ENCODE assay signal across 9 cellular contexts in genomic region chr3:150830094-150830681, GRCh38.
A peak's percentile ranks its signal among the peaks of the same experiment; 100 is the strongest.
DNase-seq lines count a peak whose midpoint lies in the region; ATAC-seq and TF ChIP-seq lines count a peak whose summit lies in the region.
"Had no signal": no experiment of that assay in that cellular context is flagged by ENCODE, and none has a peak within 500 bp of the region (broad histone marks: within the 10 kb centered on the region; RNA-seq: fewer than 3 reads in every experiment).

No MANE protein-coding gene starts in this region.

- ATAC-seq in SK-N-SH treated with all-trans-retinoic acid at 6 μM for 48 hours (no peak), HG02852 (IDR thresholded peaks at IDR 0.05; ENCODE audit: unreplicated experiment) (peak; percentile 60), T-helper 17 cell (peak; percentile 46)

- H3K4me3 Mint-ChIP-seq in T-helper 17 cell (no peak overlapping the region), neural crest cell (no peak overlapping the region)
- H3K4me3 Mint-ChIP-seq: CD8-positive, alpha-beta memory T cell had no signal

- TF ChIP-seq EP300 in SK-N-SH (IDR thresholded peaks at IDR 0.05; ENCODE audit: borderline replicate concordance in 1 of 2, low read depth in 1 of 2, low read length in 1 of 2), result no peak

- CTCF ChIA-PET in SK-N-SH (lab: Yijun Ruan, JAX), result interaction anchor here (0.6 to 1.4 kb wide), 3 partner anchors 9 to 1489 kb away, joined by 3 to 4 read pairs (median 4); partner anchors contain the start of gene SIAH2

- peaks cover 0 to 5% of the 10 kb centered on the region in 2 experiments; a peak in 1 of 4 replicates for H3K4me1 ChIP-seq in SK-N-SH (ENCODE audit: control insufficient read depth in 1 of 2, insufficient read depth in 2 of 2, low read depth in 1 of 2, low read length in 1 of 2)

- H3K36me3 Mint-ChIP-seq in T-helper 17 cell (ENCODE audit: low read depth) (peaks cover 2% of the 10 kb centered on the region), neural crest cell (ENCODE audit: low read depth) (no peaks in the 10 kb centered on the region)
- H3K36me3 Mint-ChIP-seq: CD8-positive, alpha-beta memory T cell had no signal

- no peak overlapping the region for H2AFZ ChIP-seq in SK-N-SH (ENCODE audit: low read depth)

- no peak overlapping the region for H3K27ac ChIP-seq in SK-N-SH (ENCODE audit: low read depth in 2 of 2, low read length in 1 of 2)

- no peaks in the 10 kb centered on the region for H3K79me2 ChIP-seq in SK-N-SH (ENCODE audit: insufficient read depth)

- no peak for TF ChIP-seq RAD21 in SK-N-SH (IDR thresholded peaks at IDR 0.05; ENCODE audit: low read length)

- no peak overlapping the region for H3K4me2 ChIP-seq in SK-N-SH

- DNase-seq in SK-N-SH (peak; percentile 35), T-helper 17 cell (no peak), neural crest cell (ENCODE audit: low read depth, low spot score) (no peak), globus pallidus (ENCODE audit: low spot score) (no peak), UCSD-AML1 (lab: John Stamatoyannopoulos, UW; ENCODE audit: unreplicated experiment) (no peak)
- no peak for DNase-seq in activated naive CD4-positive, alpha-beta T cell (lab: John Stamatoyannopoulos, UW)
- DNase-seq: CD8-positive, alpha-beta memory T cell had no signal

- H4K20me1 ChIP-seq in SK-N-SH (ENCODE audit: insufficient read depth), result no peaks in the 10 kb centered on the region

- H3K4me3 ChIP-seq in SK-N-SH (ENCODE audit: low read depth in 2 of 2, low read length in 1 of 2), result no peak overlapping the region

- no peaks in the 10 kb centered on the region for H3K36me3 ChIP-seq in SK-N-SH (replicated peaks in 1 of 2; ENCODE audit: control insufficient read depth in 1 of 2, insufficient read depth in 2 of 2, low read length in 1 of 2)

- peaks cover 32% of the 10 kb centered on the region for H3K27me3 ChIP-seq in SK-N-SH (ENCODE audit: insufficient read depth)

- no peaks in the 10 kb centered on the region for H3K9me3 Mint-ChIP-seq in neural crest cell
- H3K9me3 Mint-ChIP-seq: CD8-positive, alpha-beta memory T cell had no signal

- POLR2A ChIA-PET in SK-N-SH (lab: Yijun Ruan, JAX), result no interaction called here

- no peaks in the 10 kb centered on the region for H3K9me2 ChIP-seq in SK-N-SH

- H3K4me1 Mint-ChIP-seq in T-helper 17 cell, result peaks cover 2% of the 10 kb centered on the region
- no peaks in the 10 kb centered on the region for H3K4me1 Mint-ChIP-seq in neural crest cell
- H3K4me1 Mint-ChIP-seq: CD8-positive, alpha-beta memory T cell had no signal

- H3K27ac Mint-ChIP-seq in T-helper 17 cell (no peak overlapping the region), neural crest cell (ENCODE audit: unreplicated experiment) (no peak overlapping the region)
- H3K27ac Mint-ChIP-seq: CD8-positive, alpha-beta memory T cell had no signal

- no peaks in the 10 kb centered on the region for H3F3A ChIP-seq in SK-N-SH (replicated peaks; ENCODE audit: insufficient read depth)

- TF ChIP-seq CTCF in SK-N-SH (IDR thresholded peaks at IDR 0.05) (peak; percentile 37), neural crest cell (conservative IDR thresholded peaks at IDR 0.05) (peak; percentile 37)

- WGBS in SK-N-SH (ENCODE audit: low lambda C conversion rate), result 32% methylated on average over 6 of the region's 6 CpGs

- no peak overlapping the region for H3K9ac ChIP-seq in SK-N-SH

- H3K27me3 Mint-ChIP-seq in T-helper 17 cell, result peaks cover 29% of the 10 kb centered on the region
- H3K27me3 Mint-ChIP-seq in neural crest cell (ENCODE audit: low read depth), result no peaks in the 10 kb centered on the region

- H3K9me3 ChIP-seq in SK-N-SH, result no peaks in the 10 kb centered on the region
- no peaks in the 10 kb centered on the region for H3K9me3 ChIP-seq in T-helper 17 cell (ENCODE audit: control insufficient read depth, low read length, poor library complexity, severe bottlenecking)

TF ChIP-seq in SK-N-SH, 30 proteins besides CTCF, POLR2A, EP300 and RAD21:
- TF ChIP-seq SMC3 (IDR thresholded peaks at IDR 0.05; ENCODE audit: low read depth, low read length), result no peak
- TF ChIP-seq CHD2 (IDR thresholded peaks at IDR 0.05; ENCODE audit: low read length, partially characterized antibody), result no peak
- no peak for TF ChIP-seq TCF12 (IDR thresholded peaks at IDR 0.05)
- TF ChIP-seq EZH2phosphoT487 (IDR thresholded peaks at IDR 0.05; ENCODE audit: borderline replicate concordance, low read depth), result no peak
- no peak for TF ChIP-seq RCOR1 (IDR thresholded peaks at IDR 0.05; ENCODE audit: low read length)
- no peak for TF ChIP-seq ELF1 (IDR thresholded peaks at IDR 0.05)
- no peak for TF ChIP-seq GABPA (IDR thresholded peaks at IDR 0.05; ENCODE audit: low read depth)
- TF ChIP-seq MEF2A (IDR thresholded peaks at IDR 0.05; ENCODE audit: borderline replicate concordance, low read depth), result no peak
- TF ChIP-seq GATA2 (CRISPR knock-in tag; IDR thresholded peaks at IDR 0.05), result no peak
- no peak for TF ChIP-seq JUND (IDR thresholded peaks at IDR 0.05)

TF ChIP-seq in SK-N-SH treated with all-trans-retinoic acid at 6 μM for 48 hours, 23 proteins besides CTCF, POLR2A, EP300 and RAD21:
- no peak for TF ChIP-seq CSRNP3 (CRISPR knock-in tag; IDR thresholded peaks at IDR 0.05)
